In genomic region chr9:34372598-34373011, GRCh38 we compare ENCODE assay signal across 31 cellular contexts. TPM values are rescaled to one million over a fixed set of nuclear protein-coding genes. Genes with fewer than 3 reads are reported as not detected.
A peak's percentile ranks its signal among the peaks of the same experiment; 100 is the strongest.
DNase-seq lines count a peak whose midpoint lies in the region; TF ChIP-seq lines count a peak whose summit lies in the region.
"Had no signal": no experiment of that assay in that cellular context is flagged by ENCODE, and none has a peak within 500 bp of the region (broad histone marks: within the 10 kb centered on the region; RNA-seq: fewer than 3 reads in every experiment).

No MANE protein-coding gene starts in this region.

- no peak overlapping the region for H2AFZ ChIP-seq in mammary epithelial cell (ENCODE audit: low read depth, low read length)

- H3K4me3 Mint-ChIP-seq in endodermal cell, result no peak overlapping the region
- peak overlapping the region; percentile 59 for H3K4me3 Mint-ChIP-seq in neural crest cell
- no peak overlapping the region for H3K4me3 Mint-ChIP-seq in type B pancreatic cell
- H3K4me3 Mint-ChIP-seq: activated CD4-positive, alpha-beta memory T cell treated with anti-CD3 and anti-CD28 coated beads, Interleukin-2, amount 10 ng/mL, durations not matched to agents 7 days and 5 days; activated naive CD4-positive, alpha-beta T cell treated with anti-CD3 and anti-CD28 coated beads, Interleukin-2, amount 50 U/mL, for 24 hours; activated T-helper 17 cell treated with anti-CD3 and anti-CD28 coated beads, Interleukin-2, amount 50 U/mL, for 72 hours; immature natural killer cell; mesothelial cell of epicardium; naive thymus-derived CD4-positive, alpha-beta T cell; T-helper 1 cell treated with Interleukin-12 subunit alpha and Interleukin-12 subunit beta and Interleukin-4 antibody, amounts not matched to agents 30 μg/mL and 1 μg/mL, for 36 hours had no signal

- peaks cover 62% of the 10 kb centered on the region for H3K36me3 Mint-ChIP-seq in endodermal cell (ENCODE audit: low read depth)
- H3K36me3 Mint-ChIP-seq in neural crest cell (ENCODE audit: low read depth), result peaks cover 13% of the 10 kb centered on the region
- H3K36me3 Mint-ChIP-seq in type B pancreatic cell, result peaks cover 22% of the 10 kb centered on the region

- no peak overlapping the region for H3K27ac ChIP-seq in mammary epithelial cell (ENCODE audit: insufficient read depth, low read depth, low read length)
- H3K27ac ChIP-seq in endodermal cell (ENCODE audit: low read depth, low read length), result no peak overlapping the region
- H3K27ac ChIP-seq: cardiac muscle cell, left ventricle myocardium inferior, upper lobe of right lung had no signal

- peaks cover 20% of the 10 kb centered on the region for H3K4me1 ChIP-seq in mammary epithelial cell (ENCODE audit: insufficient read depth, low read length)
- H3K4me1 ChIP-seq in endodermal cell (ENCODE audit: control insufficient read depth, insufficient read depth, low read length), result no peaks in the 10 kb centered on the region

- no peak overlapping the region for H3K4me2 ChIP-seq in mammary epithelial cell (ENCODE audit: insufficient read depth, low read depth, low read length)
- H3K4me2 ChIP-seq: SK-N-SH had no signal

- no peaks in the 10 kb centered on the region for H4K20me1 ChIP-seq in mammary epithelial cell (ENCODE audit: insufficient read depth, low read length)

- H3K27me3 ChIP-seq in mammary epithelial cell (ENCODE audit: insufficient read depth, low read length) (no peaks in the 10 kb centered on the region), endodermal cell (ENCODE audit: control insufficient read depth, insufficient read depth, low read length, poor library complexity, severe bottlenecking) (no peaks in the 10 kb centered on the region)

- peaks cover 2% of the 10 kb centered on the region for H3K9me3 ChIP-seq in mammary epithelial cell (replicated peaks; ENCODE audit: insufficient read depth, low read length)
- peaks cover 38% of the 10 kb centered on the region for H3K9me3 ChIP-seq in endodermal cell (ENCODE audit: control insufficient read depth, low read length)
- H3K9me3 ChIP-seq: esophagus muscularis mucosa, left ventricle myocardium inferior, SK-N-SH, upper lobe of right lung had no signal

- no TSS peak for BruUV-seq in mammary epithelial cell (replicated peaks; lab: Mats Ljungman, UMichigan)

- DNase-seq in T47D (ENCODE audit: low read depth in 1 of 2, low spot score in 1 of 2) (peak; percentile 41 to 86), mammary epithelial cell (no peak), endodermal cell (peak; percentile 71), neural crest cell (ENCODE audit: low read depth, low spot score) (no peak), type B pancreatic cell (ENCODE audit: extremely low spot score, unreplicated experiment) (no peak), cerebellar cortex (ENCODE audit: low spot score) (no peak), DMS114 treated with DMSO at 0.1 percent for 48 hours (lab: John Stamatoyannopoulos, UW; ENCODE audit: unreplicated experiment) (no peak), NCI-H748 (lab: John Stamatoyannopoulos, UW; ENCODE audit: unreplicated experiment) (no peak)
- DNase-seq: 8988T; activated CD4-positive, alpha-beta memory T cell treated with anti-CD3 and anti-CD28 coated beads, Interleukin-2, amount 10 ng/mL, durations not matched to agents 7 days and 5 days; activated CD4-positive, alpha-beta T cell treated with anti-CD3 and anti-CD28 coated beads for 1 hour; aorta; foreskin melanocyte; immature natural killer cell; Karpas-422; left ventricle myocardium inferior; naive thymus-derived CD4-positive, alpha-beta T cell; NCI-H146; NCI-H2107; NCI-H446; NCI-H82; occipital lobe; RPMI8226; SK-N-SH; upper lobe of right lung had no signal

- no peak overlapping the region for H3K9ac ChIP-seq in mammary epithelial cell (ENCODE audit: insufficient read depth, low read length)
- no peak overlapping the region for H3K9ac ChIP-seq in endodermal cell (ENCODE audit: extremely low read depth, low read length, poor library complexity, severe bottlenecking)
- H3K9ac ChIP-seq: SK-N-SH had no signal

- H3K4me3 ChIP-seq in mammary epithelial cell (replicated peaks in 1 of 3; ENCODE audit: insufficient read depth in 1 of 3, low read depth in 2 of 3, low read length in 3 of 3) (no peak overlapping the region), endodermal cell (ENCODE audit: low read length) (no peak overlapping the region)
- H3K4me3 ChIP-seq: cardiac muscle cell, esophagus muscularis mucosa, left ventricle myocardium inferior, upper lobe of right lung had no signal

- CTCF ChIA-PET in mammary epithelial cell (lab: Charles Lee; ENCODE audit: low non-redundant PET), result interaction anchor here (0.6 kb wide), 1 partner anchor 128 kb away, joined by 3 read pairs; no protein-coding TSS in a partner anchor

- dilution Hi-C loops in mammary epithelial cell (cut with HindIII; ENCODE audit: low sequenced_read_pairs), result loop anchor here (25.0 kb wide), 1 partner anchor 435 kb away; no protein-coding TSS in a partner anchor

- H3K27me3 Mint-ChIP-seq in endodermal cell (ENCODE audit: insufficient read depth) (no peaks in the 10 kb centered on the region), neural crest cell (ENCODE audit: low read depth) (peaks cover 29% of the 10 kb centered on the region), type B pancreatic cell (no peaks in the 10 kb centered on the region)
- H3K27me3 Mint-ChIP-seq: activated CD4-positive, alpha-beta memory T cell treated with anti-CD3 and anti-CD28 coated beads, Interleukin-2, amount 10 ng/mL, durations not matched to agents 7 days and 5 days; activated naive CD4-positive, alpha-beta T cell treated with anti-CD3 and anti-CD28 coated beads, Interleukin-2, amount 50 U/mL, for 24 hours; activated T-helper 17 cell treated with anti-CD3 and anti-CD28 coated beads, Interleukin-2, amount 50 U/mL, for 72 hours; naive thymus-derived CD4-positive, alpha-beta T cell had no signal

- peaks cover 47% of the 10 kb centered on the region for H3K79me2 ChIP-seq in mammary epithelial cell (ENCODE audit: insufficient read depth, low read length)

- peaks cover 51% of the 10 kb centered on the region for H3K9me3 Mint-ChIP-seq in endodermal cell
- no peaks in the 10 kb centered on the region for H3K9me3 Mint-ChIP-seq in neural crest cell
- peaks cover 7% of the 10 kb centered on the region for H3K9me3 Mint-ChIP-seq in type B pancreatic cell
- H3K9me3 Mint-ChIP-seq: activated naive CD4-positive, alpha-beta T cell treated with anti-CD3 and anti-CD28 coated beads, Interleukin-2, amount 50 U/mL, for 24 hours; activated T-helper 17 cell treated with anti-CD3 and anti-CD28 coated beads, Interleukin-2, amount 50 U/mL, for 72 hours; immature natural killer cell; T-helper 1 cell treated with Interleukin-12 subunit alpha and Interleukin-12 subunit beta and Interleukin-4 antibody, amounts not matched to agents 30 μg/mL and 1 μg/mL, for 36 hours had no signal

- in situ Hi-C loops in T47D (cut with HindIII; ENCODE audit: low pct_unique_long_range_greater_than_20kb, low sequenced_read_pairs), result no loop called here
- in situ Hi-C loops in mammary epithelial cell (cut with MboI; ENCODE audit: low sequenced_read_pairs in 2 of 2), result loop anchor here in 1 of 2 donors (10.0 kb wide), 2 partner anchors 118 to 298 kb away; no protein-coding TSS in a partner anchor

- intact Hi-C loops in mammary epithelial cell (cut with micrococcal nuclease), result loop anchor here (10.0 kb wide), 1 partner anchor 558 kb away; the partner anchor contains the start of gene UBE2R2

- H3K27ac Mint-ChIP-seq in endodermal cell (peak overlapping the region; percentile 35), neural crest cell (ENCODE audit: unreplicated experiment) (no peak overlapping the region), type B pancreatic cell (peak overlapping the region; percentile 63)
- H3K27ac Mint-ChIP-seq: activated CD4-positive, alpha-beta memory T cell treated with anti-CD3 and anti-CD28 coated beads, Interleukin-2, amount 10 ng/mL, durations not matched to agents 7 days and 5 days; activated naive CD4-positive, alpha-beta T cell treated with anti-CD3 and anti-CD28 coated beads, Interleukin-2, amount 50 U/mL, for 24 hours; activated T-helper 17 cell treated with anti-CD3 and anti-CD28 coated beads, Interleukin-2, amount 50 U/mL, for 72 hours; immature natural killer cell; mesothelial cell of epicardium; naive thymus-derived CD4-positive, alpha-beta T cell; T-helper 1 cell treated with Interleukin-12 subunit alpha and Interleukin-12 subunit beta and Interleukin-4 antibody, amounts not matched to agents 30 μg/mL and 1 μg/mL, for 36 hours had no signal

- H3K36me3 ChIP-seq in mammary epithelial cell (ENCODE audit: insufficient read depth, low read length) (peaks cover 8% of the 10 kb centered on the region), endodermal cell (ENCODE audit: control insufficient read depth, insufficient read depth, low read length) (peaks cover 60% of the 10 kb centered on the region)
- H3K36me3 ChIP-seq: cardiac muscle cell, upper lobe of right lung had no signal

- TF ChIP-seq CTCF in mammary epithelial cell (conservative IDR thresholded peaks at IDR 0.05 in 1 of 2, IDR thresholded peaks at IDR 0.05 in 1 of 2; ENCODE audit: extremely low read depth in 1 of 2, insufficient read depth in 1 of 2, low read depth in 1 of 2, low read length in 2 of 2), result no peak
- TF ChIP-seq CTCF in endodermal cell (conservative IDR thresholded peaks at IDR 0.05), result no peak
- no peak for TF ChIP-seq CTCF in neural crest cell (conservative IDR thresholded peaks at IDR 0.05)
- no peak for TF ChIP-seq CTCF in type B pancreatic cell (conservative IDR thresholded peaks at IDR 0.05)

- 16% methylated on average over 11 of the region's 27 CpGs for WGBS in mammary epithelial cell (ENCODE audit: low coverage, missing lambda C conversion rate)
- 96 to 97% methylated on average over 14 to 27 of the region's 27 CpGs for WGBS in endodermal cell (ENCODE audit: insufficient coverage in 1 of 2, insufficient read length in 1 of 2), 2 experiments

- H3K4me1 Mint-ChIP-seq in endodermal cell (peaks cover 18% of the 10 kb centered on the region), neural crest cell (peaks cover 15% of the 10 kb centered on the region), type B pancreatic cell (ENCODE audit: unreplicated experiment) (peaks cover 12% of the 10 kb centered on the region)
- H3K4me1 Mint-ChIP-seq: activated T-helper 17 cell treated with anti-CD3 and anti-CD28 coated beads, Interleukin-2, amount 50 U/mL, for 72 hours had no signal

RNA-seq across cellular contexts. Expression of gene MYORG, which starts 4.1 kb away (rescaled TPM):
- total RNA-seq in mammary epithelial cell, result 10 to 100 TPM; 23.8 to 35.0 TPM
- polyA plus RNA-seq in mammary epithelial cell, result 7.5 TPM
- 26.8 TPM for polyA minus RNA-seq in mammary epithelial cell
- total RNA-seq in endodermal cell, result 10 to 100 TPM; 56.7 to 58.8 TPM
- 10.2 TPM for polyA plus RNA-seq in endodermal cell (2013, experiment 1 of 2)
- 10.9 TPM for polyA plus RNA-seq in endodermal cell (2013, experiment 2 of 2)
- total RNA-seq in neural crest cell, result 1.7 and 2.0 TPM in 2 replicates
- total RNA-seq in type B pancreatic cell (ENCODE audit: low replicate concordance), result 11.6 and 24.5 TPM in 2 replicates

RNA-seq across cellular contexts. Expression of gene NUDT2, which starts 43.2 kb away (rescaled TPM):
- total RNA-seq in mammary epithelial cell (10 to 100 TPM; 17.8 to 22.9 TPM), endodermal cell (10 to 100 TPM; 20.6 to 29.4 TPM), neural crest cell (17.8 and 19.8 TPM in 2 replicates), type B pancreatic cell (ENCODE audit: low replicate concordance) (25.1 and 25.4 TPM in 2 replicates)
- 60.3 TPM for polyA plus RNA-seq in mammary epithelial cell
- 15.3 TPM for polyA minus RNA-seq in mammary epithelial cell
- polyA plus RNA-seq in endodermal cell (2013, experiment 1 of 2), result 20.2 TPM
- polyA plus RNA-seq in endodermal cell (2013, experiment 2 of 2), result 21.4 TPM

RNA-seq across cellular contexts. Expression of gene KIF24, which starts 43.5 kb away (rescaled TPM):
- 1 to 10 TPM; 1.3 to 3.9 TPM for total RNA-seq in mammary epithelial cell
- polyA plus RNA-seq in mammary epithelial cell, result 3.4 TPM
- 11.4 TPM for polyA minus RNA-seq in mammary epithelial cell
- total RNA-seq in endodermal cell, result 10 to 100 TPM in 1 of 2 donors, 1 to 10 TPM in 1; 7.7 to 10.6 TPM
- polyA plus RNA-seq in endodermal cell (2013, experiment 1 of 2), result 7.7 TPM
- 8.1 TPM for polyA plus RNA-seq in endodermal cell (2013, experiment 2 of 2)
- total RNA-seq in neural crest cell, result 12.3 and 13.8 TPM in 2 replicates
- 3.5 and 9.6 TPM in 2 replicates for total RNA-seq in type B pancreatic cell (ENCODE audit: low replicate concordance)

Comparison
In these comparisons a context has a peak if more than half of its experiments do, and no peak if none do; other contexts are left out.
1. DNase-seq: peak in T47D (2 of 2) and endodermal cell (single experiment); none in mammary epithelial cell (single experiment), neural crest cell (single experiment), type B pancreatic cell (single experiment), cerebellar cortex (single experiment), DMS114 treated with DMSO at 0.1 percent for 48 hours (single experiment) and NCI-H748 (single experiment).